ENCODE assay signal across 8 cellular contexts in genomic region chr17:45247429-45248131, GRCh38. TPM values are rescaled to one million over a fixed set of nuclear protein-coding genes. Genes with fewer than 3 reads are reported as not detected.
DNase-seq lines count a peak whose midpoint lies in the region; ATAC-seq, FAIRE-seq and TF ChIP-seq lines count a peak whose summit lies in the region.

No MANE protein-coding gene starts in this region.

- H3K4me1 ChIP-seq in GM23248 (ENCODE audit: insufficient read depth) = no peaks in the 10 kb centered on the region
- H3K4me1 ChIP-seq in RWPE2 (ENCODE audit: insufficient read depth, poor library complexity, severe bottlenecking) = peaks cover 7% of the 10 kb centered on the region
- peaks cover 8 to 26% (median 18%) of the 10 kb centered on the region in 4 donors for H3K4me1 ChIP-seq in transverse colon

- H3K27me3 Mint-ChIP-seq in osteocyte (ENCODE audit: unreplicated experiment) = peaks cover 2% of the 10 kb centered on the region

- in situ Hi-C loops in GM23248 (cut with MboI) = no loop called here
- in situ Hi-C loops in transverse colon (cut with MboI; ENCODE audit: low pct_ligation_motif_present in 1 of 4, low pct_unique_long_range_greater_than_20kb in 1 of 4, low sequenced_read_pairs in 3 of 4) = no loop called here

- H3K27me3 ChIP-seq in GM23248 (replicated peaks; ENCODE audit: insufficient read depth) (no peaks in the 10 kb centered on the region), RWPE2 (ENCODE audit: insufficient read depth, poor library complexity, severe bottlenecking) (no peaks in the 10 kb centered on the region), transverse colon (no peaks in the 10 kb centered on the region)

- no peaks in the 10 kb centered on the region for H3K9me3 Mint-ChIP-seq in osteocyte (ENCODE audit: unreplicated experiment)

- H3K9ac ChIP-seq in GM23248 = peak overlapping the region; percentile 55

- H3F3A ChIP-seq in GM23248 (ENCODE audit: insufficient read depth) = 0 out of 2 replicates have a peak, but pooled peaks cover 7% of the 10 kb centered on the region

- peak overlapping the region; percentile 75 for H2AFZ ChIP-seq in GM23248

- TF ChIP-seq EP300 in transverse colon (IDR thresholded peaks at IDR 0.05; ENCODE audit: low read depth) = no peak

- intact Hi-C loops in transverse colon (cut with DNase I; ENCODE audit: low total_unique reads) = loop anchor here (2.0 kb wide), 1 partner anchor 27 kb away; the partner anchor contains the start of gene FMNL1

- H3K36me3 Mint-ChIP-seq in osteocyte (ENCODE audit: unreplicated experiment) = no peaks in the 10 kb centered on the region

- ATAC-seq in RWPE2 (ENCODE audit: low read depth) = peak; percentile 88

- no peak for TF ChIP-seq CTCF in LNCaP clone FGC (IDR thresholded peaks at IDR 0.05; ENCODE audit: control insufficient read depth, extremely low read depth, insufficient read depth)
- no peak for TF ChIP-seq CTCF in RWPE2 (IDR thresholded peaks at IDR 0.05; ENCODE audit: poor library complexity, severe bottlenecking)
- no peak for TF ChIP-seq CTCF in osteocyte (IDR thresholded peaks at IDR 0.05)
- TF ChIP-seq CTCF in transverse colon (IDR thresholded peaks at IDR 0.05) = peak in 1 of 5 experiments; percentile 10

- peak overlapping the region; percentile 23 for H3K27ac Mint-ChIP-seq in osteocyte (ENCODE audit: unreplicated experiment)

- no peaks in the 10 kb centered on the region for H3K9me2 ChIP-seq in GM23248 (ENCODE audit: insufficient read depth)

- H3K9me3 ChIP-seq in GM23248 (ENCODE audit: low read depth) (no peaks in the 10 kb centered on the region), RWPE2 (ENCODE audit: severe bottlenecking) (no peaks in the 10 kb centered on the region), transverse colon (no peaks in the 10 kb centered on the region)

- H3K27ac ChIP-seq in GM23248 (no peak overlapping the region), RWPE2 (ENCODE audit: poor library complexity, severe bottlenecking) (peak overlapping the region; percentile 81), transverse colon (peak overlapping the region; percentile 83 to 96 (median 90))

- no peak for FAIRE-seq in frontal cortex (lab: Jason Lieb, UNC)

- no peaks in the 10 kb centered on the region for H3K79me2 ChIP-seq in GM23248 (ENCODE audit: insufficient read depth)

- H3K36me3 ChIP-seq in GM23248 (ENCODE audit: low read depth) (no peaks in the 10 kb centered on the region), RWPE2 (ENCODE audit: low read depth) (peaks cover 12% of the 10 kb centered on the region), transverse colon (no peaks in the 10 kb centered on the region)

- H3K4me3 ChIP-seq in GM23248 = peak overlapping the region; percentile 71
- H3K4me3 ChIP-seq in LNCaP clone FGC (ENCODE audit: low read depth, low read length) = peak overlapping the region; percentile 86
- H3K4me3 ChIP-seq in RWPE2 (ENCODE audit: severe bottlenecking) = peak overlapping the region; percentile 57
- peak overlapping the region; percentile 10 to 65 (median 54) for H3K4me3 ChIP-seq in transverse colon

- WGBS in GM23248 (ENCODE audit: low coverage in 1 of 2, low lambda C conversion rate in 2 of 2, missing lambda C conversion rate in 2 of 2), 2 experiments = 2 to 3% methylated on average over 21 to 61 of the region's 61 CpGs
- 1% methylated on average over 39 of the region's 61 CpGs; no CpG with 5 or more reads in 1 of the 2 donors for WGBS in transverse colon (ENCODE audit: low coverage in 1 of 2), 2 donors

- H4K20me1 ChIP-seq in GM23248 (ENCODE audit: insufficient read depth) = no peaks in the 10 kb centered on the region

- TF ChIP-seq POLR2A in transverse colon (IDR thresholded peaks at IDR 0.05) = peak; percentile 95

- DNase-seq in DMS79 treated with DMSO at 0.1 percent for 48 hours (lab: John Stamatoyannopoulos, UW) (peak; percentile 92), GM23248 (peak; percentile 81), LNCaP clone FGC (ENCODE audit: low read depth) (peak; percentile 80), RWPE2 (ENCODE audit: low spot score) (peak; percentile 97), activated gamma-delta T cell treated with Interleukin-2 at 50 U/mL for 16 hours (peak; percentile 97), frontal cortex (ENCODE audit: low spot score in 2 of 2) (peak; percentile 71 to 83), osteocyte (ENCODE audit: extremely low spot score, unreplicated experiment) (no peak), transverse colon (peak; percentile 99)

- H3K4me2 ChIP-seq in GM23248 (ENCODE audit: unreplicated experiment) = peak overlapping the region; percentile 88

- peak overlapping the region; percentile 78 for H3K4me3 Mint-ChIP-seq in osteocyte (ENCODE audit: unreplicated experiment)

- H3K4me1 Mint-ChIP-seq in osteocyte (ENCODE audit: unreplicated experiment) = peaks cover 17% of the 10 kb centered on the region

RNA-seq across cellular contexts. Expression of gene SPATA32, which starts 14.3 kb away (rescaled TPM):
- total RNA-seq in GM23248 (2014; rRNA removed; shearing (Covaris generic)) = not detected in 2 replicates
- polyA plus RNA-seq in GM23248 (2016; fragmentation: Nextera tagmentation; extraction: Ambion mirVana) = not detected in 2 replicates
- total RNA-seq in frontal cortex (not detected), osteocyte (0.18 TPM in 1 of 2 replicates, not detected in the other), transverse colon (under 1 TPM in 1 of 4 donors, not detected in 3; 0.48 TPM)

RNA-seq across cellular contexts. Expression of gene FMNL1, which starts 25.9 kb away (rescaled TPM):
- 4.2 and 10.5 TPM in 2 replicates for total RNA-seq in GM23248 (2014; rRNA removed; shearing (Covaris generic))
- polyA plus RNA-seq in GM23248 (2016; fragmentation: Nextera tagmentation; extraction: Ambion mirVana) = 1.4 and 1.7 TPM in 2 replicates
- total RNA-seq in frontal cortex (4.1 TPM), osteocyte (2.0 and 2.8 TPM in 2 replicates), transverse colon (10 to 100 TPM in 2 of 4 donors, 1 to 10 TPM in 2; 1.2 to 17.5 (median 10.6) TPM)
